In the genomic region with DNA sequence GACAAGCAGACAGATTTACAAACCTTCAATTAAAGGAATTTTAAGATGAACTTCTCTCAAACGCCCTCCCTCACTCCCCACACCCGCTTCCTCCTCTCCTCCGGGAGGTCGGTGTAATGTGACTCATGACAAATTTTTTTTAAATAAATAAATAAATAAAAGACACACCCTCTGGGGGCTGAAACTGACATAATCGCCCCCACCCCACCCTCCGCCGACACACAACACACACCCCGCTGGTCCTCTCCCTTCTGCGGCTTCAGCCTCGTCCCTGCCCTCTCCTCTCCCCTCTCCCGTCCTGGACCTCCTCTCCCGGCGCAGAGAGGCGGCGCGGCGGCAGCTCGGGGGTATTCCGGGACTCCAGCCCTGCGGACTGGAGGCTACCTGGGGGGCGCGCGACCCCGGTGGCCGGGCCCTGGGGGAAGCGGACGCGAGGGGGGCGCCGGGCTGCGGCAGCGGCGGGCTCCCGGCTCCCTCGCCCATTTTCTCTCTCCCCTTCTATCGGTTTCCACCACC, we compare ENCODE assay signal across 1 cellular context.
TF ChIP-seq lines count a peak whose summit lies in the region.

No MANE protein-coding gene starts in this region.

TF ChIP-seq in HepG2, 621 proteins besides CTCF, POLR2A, EP300 and RAD21 (continued from another document):
- TF ChIP-seq, protein P1, sequence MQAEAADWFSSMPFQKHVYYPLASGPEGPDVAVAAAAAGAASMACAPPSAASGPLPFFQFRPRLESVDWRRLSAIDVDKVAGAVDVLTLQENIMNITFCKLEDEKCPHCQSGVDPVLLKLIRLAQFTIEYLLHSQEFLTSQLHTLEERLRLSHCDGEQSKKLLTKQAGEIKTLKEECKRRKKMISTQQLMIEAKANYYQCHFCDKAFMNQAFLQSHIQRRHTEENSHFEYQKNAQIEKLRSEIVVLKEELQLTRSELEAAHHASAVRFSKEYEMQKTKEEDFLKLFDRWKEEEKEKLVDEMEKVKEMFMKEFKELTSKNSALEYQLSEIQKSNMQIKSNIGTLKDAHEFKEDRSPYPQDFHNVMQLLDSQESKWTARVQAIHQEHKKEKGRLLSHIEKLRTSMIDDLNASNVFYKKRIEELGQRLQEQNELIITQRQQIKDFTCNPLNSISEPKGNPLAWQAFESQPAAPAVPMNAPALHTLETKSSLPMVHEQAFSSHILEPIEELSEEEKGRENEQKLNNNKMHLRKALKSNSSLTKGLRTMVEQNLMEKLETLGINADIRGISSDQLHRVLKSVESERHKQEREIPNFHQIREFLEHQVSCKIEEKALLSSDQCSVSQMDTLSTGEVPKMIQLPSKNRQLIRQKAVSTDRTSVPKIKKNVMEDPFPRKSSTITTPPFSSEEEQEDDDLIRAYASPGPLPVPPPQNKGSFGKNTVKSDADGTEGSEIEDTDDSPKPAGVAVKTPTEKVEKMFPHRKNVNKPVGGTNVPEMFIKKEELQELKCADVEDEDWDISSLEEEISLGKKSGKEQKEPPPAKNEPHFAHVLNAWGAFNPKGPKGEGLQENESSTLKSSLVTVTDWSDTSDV (CRISPR knock-in tag; IDR thresholded peaks at IDR 0.05), result no peak
- no peak for TF ChIP-seq SALL1 (CRISPR knock-in tag; IDR thresholded peaks at IDR 0.05)
- TF ChIP-seq, protein P2, sequence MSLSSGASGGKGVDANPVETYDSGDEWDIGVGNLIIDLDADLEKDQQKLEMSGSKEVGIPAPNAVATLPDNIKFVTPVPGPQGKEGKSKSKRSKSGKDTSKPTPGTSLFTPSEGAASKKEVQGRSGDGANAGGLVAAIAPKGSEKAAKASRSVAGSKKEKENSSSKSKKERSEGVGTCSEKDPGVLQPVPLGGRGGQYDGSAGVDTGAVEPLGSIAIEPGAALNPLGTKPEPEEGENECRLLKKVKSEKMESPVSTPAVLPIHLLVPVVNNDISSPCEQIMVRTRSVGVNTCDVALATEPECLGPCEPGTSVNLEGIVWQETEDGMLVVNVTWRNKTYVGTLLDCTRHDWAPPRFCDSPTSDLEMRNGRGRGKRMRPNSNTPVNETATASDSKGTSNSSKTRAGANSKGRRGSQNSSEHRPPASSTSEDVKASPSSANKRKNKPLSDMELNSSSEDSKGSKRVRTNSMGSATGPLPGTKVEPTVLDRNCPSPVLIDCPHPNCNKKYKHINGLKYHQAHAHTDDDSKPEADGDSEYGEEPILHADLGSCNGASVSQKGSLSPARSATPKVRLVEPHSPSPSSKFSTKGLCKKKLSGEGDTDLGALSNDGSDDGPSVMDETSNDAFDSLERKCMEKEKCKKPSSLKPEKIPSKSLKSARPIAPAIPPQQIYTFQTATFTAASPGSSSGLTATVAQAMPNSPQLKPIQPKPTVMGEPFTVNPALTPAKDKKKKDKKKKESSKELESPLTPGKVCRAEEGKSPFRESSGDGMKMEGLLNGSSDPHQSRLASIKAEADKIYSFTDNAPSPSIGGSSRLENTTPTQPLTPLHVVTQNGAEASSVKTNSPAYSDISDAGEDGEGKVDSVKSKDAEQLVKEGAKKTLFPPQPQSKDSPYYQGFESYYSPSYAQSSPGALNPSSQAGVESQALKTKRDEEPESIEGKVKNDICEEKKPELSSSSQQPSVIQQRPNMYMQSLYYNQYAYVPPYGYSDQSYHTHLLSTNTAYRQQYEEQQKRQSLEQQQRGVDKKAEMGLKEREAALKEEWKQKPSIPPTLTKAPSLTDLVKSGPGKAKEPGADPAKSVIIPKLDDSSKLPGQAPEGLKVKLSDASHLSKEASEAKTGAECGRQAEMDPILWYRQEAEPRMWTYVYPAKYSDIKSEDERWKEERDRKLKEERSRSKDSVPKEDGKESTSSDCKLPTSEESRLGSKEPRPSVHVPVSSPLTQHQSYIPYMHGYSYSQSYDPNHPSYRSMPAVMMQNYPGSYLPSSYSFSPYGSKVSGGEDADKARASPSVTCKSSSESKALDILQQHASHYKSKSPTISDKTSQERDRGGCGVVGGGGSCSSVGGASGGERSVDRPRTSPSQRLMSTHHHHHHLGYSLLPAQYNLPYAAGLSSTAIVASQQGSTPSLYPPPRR (CRISPR knock-in tag; IDR thresholded peaks at IDR 0.05; ENCODE audit: borderline replicate concordance), result no peak
- no peak for TF ChIP-seq ASH2L (IDR thresholded peaks at IDR 0.05; ENCODE audit: insufficient read length, low read depth, low read length)
- peak; percentile 10 for TF ChIP-seq MED8 (CRISPR knock-in tag; IDR thresholded peaks at IDR 0.05; ENCODE audit: insufficient replicate concordance)
- 0 out of 2 replicates have a peak, but pooled peaks have one; percentile 30 for TF ChIP-seq ZNF431 (CRISPR knock-in tag; IDR thresholded peaks at IDR 0.05; ENCODE audit: borderline replicate concordance, low read depth)
- TF ChIP-seq, protein P3, sequence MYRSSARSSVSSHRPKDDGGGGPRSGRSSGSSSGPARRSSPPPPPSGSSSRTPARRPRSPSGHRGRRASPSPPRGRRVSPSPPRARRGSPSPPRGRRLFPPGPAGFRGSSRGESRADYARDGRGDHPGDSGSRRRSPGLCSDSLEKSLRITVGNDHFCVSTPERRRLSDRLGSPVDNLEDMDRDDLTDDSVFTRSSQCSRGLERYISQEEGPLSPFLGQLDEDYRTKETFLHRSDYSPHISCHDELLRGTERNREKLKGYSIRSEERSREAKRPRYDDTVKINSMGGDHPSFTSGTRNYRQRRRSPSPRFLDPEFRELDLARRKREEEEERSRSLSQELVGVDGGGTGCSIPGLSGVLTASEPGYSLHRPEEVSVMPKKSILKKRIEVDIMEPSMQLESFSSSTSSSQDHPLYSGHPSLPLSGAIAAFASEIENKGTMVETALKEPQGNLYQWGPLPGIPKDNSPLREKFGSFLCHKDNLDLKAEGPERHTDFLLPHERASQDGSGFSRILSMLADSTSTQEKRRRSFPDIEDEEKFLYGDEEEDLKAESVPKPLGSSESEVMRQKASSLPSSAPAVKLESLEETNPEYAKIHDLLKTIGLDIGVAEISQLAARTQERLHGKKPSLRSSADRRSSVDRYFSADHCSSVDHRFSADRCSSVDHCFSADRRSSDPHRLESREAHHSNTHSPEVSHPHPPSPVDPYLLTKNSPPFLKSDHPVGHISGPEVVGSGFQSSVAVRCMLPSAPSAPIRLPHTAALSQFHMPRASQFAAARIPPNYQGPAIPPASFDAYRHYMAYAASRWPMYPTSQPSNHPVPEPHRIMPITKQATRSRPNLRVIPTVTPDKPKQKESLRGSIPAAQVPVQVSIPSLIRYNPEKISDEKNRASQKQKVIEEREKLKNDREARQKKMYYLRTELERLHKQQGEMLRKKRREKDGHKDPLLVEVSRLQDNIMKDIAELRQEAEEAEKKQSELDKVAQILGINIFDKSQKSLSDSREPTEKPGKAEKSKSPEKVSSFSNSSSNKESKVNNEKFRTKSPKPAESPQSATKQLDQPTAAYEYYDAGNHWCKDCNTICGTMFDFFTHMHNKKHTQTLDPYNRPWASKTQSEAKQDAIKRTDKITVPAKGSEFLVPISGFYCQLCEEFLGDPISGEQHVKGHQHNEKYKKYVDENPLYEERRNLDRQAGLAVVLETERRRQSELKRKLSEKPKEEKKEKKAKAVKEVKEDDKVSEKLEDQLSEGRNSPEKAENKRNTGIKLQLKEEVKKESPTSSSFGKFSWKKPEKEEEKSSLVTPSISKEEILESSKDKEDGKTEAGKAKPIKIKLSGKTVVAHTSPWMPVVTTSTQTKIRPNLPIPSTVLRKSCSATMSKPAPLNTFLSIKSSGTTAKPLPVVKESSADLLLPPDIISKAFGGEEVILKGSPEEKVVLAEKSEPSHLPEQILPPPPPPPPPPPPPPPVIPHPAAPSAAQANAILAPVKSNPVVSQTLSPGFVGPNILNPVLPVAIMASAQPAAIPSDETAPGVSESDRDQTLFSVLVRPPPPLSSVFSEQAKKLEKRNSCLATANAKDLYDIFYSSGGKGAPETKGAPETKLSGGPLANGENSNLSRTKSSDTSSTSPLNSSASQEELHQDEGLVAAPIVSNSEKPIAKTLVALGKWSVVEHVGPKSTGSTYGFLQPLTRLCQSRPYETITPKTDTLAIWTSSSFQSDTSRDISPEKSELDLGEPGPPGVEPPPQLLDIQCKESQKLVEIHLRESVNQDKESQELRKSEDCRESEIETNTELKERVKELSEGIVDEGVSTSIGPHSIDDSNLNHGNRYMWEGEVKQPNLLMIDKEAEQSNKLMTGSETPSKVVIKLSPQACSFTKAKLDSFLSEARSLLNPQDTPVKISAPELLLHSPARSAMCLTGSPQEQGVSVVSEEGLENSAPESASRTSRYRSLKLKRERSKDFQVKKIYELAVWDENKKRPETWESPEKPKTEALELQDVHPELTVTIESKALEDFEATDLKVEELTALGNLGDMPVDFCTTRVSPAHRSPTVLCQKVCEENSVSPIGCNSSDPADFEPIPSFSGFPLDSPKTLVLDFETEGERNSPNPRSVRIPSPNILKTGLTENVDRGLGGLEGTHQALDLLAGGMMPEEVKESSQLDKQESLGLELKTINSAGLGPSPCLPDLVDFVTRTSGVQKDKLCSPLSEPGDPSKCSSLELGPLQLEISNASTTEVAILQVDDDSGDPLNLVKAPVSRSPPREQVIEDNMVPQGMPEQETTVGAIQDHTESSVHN (CRISPR knock-in tag; IDR thresholded peaks at IDR 0.05), result no peak
- TF ChIP-seq ZNF496 (CRISPR knock-in tag; IDR thresholded peaks at IDR 0.05; ENCODE audit: insufficient replicate concordance), result no peak
- TF ChIP-seq TEAD2 (CRISPR knock-in tag; IDR thresholded peaks at IDR 0.05), result no peak
- TF ChIP-seq, protein P4, sequence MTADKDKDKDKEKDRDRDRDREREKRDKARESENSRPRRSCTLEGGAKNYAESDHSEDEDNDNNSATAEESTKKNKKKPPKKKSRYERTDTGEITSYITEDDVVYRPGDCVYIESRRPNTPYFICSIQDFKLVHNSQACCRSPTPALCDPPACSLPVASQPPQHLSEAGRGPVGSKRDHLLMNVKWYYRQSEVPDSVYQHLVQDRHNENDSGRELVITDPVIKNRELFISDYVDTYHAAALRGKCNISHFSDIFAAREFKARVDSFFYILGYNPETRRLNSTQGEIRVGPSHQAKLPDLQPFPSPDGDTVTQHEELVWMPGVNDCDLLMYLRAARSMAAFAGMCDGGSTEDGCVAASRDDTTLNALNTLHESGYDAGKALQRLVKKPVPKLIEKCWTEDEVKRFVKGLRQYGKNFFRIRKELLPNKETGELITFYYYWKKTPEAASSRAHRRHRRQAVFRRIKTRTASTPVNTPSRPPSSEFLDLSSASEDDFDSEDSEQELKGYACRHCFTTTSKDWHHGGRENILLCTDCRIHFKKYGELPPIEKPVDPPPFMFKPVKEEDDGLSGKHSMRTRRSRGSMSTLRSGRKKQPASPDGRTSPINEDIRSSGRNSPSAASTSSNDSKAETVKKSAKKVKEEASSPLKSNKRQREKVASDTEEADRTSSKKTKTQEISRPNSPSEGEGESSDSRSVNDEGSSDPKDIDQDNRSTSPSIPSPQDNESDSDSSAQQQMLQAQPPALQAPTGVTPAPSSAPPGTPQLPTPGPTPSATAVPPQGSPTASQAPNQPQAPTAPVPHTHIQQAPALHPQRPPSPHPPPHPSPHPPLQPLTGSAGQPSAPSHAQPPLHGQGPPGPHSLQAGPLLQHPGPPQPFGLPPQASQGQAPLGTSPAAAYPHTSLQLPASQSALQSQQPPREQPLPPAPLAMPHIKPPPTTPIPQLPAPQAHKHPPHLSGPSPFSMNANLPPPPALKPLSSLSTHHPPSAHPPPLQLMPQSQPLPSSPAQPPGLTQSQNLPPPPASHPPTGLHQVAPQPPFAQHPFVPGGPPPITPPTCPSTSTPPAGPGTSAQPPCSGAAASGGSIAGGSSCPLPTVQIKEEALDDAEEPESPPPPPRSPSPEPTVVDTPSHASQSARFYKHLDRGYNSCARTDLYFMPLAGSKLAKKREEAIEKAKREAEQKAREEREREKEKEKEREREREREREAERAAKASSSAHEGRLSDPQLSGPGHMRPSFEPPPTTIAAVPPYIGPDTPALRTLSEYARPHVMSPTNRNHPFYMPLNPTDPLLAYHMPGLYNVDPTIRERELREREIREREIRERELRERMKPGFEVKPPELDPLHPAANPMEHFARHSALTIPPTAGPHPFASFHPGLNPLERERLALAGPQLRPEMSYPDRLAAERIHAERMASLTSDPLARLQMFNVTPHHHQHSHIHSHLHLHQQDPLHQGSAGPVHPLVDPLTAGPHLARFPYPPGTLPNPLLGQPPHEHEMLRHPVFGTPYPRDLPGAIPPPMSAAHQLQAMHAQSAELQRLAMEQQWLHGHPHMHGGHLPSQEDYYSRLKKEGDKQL (CRISPR knock-in tag; IDR thresholded peaks at IDR 0.05; ENCODE audit: low read depth), result no peak
- TF ChIP-seq HNRNPK (IDR thresholded peaks at IDR 0.05; ENCODE audit: low read depth, low read length, poor library complexity, severe bottlenecking), result peak; percentile 87
- no peak for TF ChIP-seq ZNF546 (CRISPR knock-in tag; conservative IDR thresholded peaks at IDR 0.05)
- TF ChIP-seq ZNF652 (CRISPR knock-in tag; IDR thresholded peaks at IDR 0.05; ENCODE audit: borderline replicate concordance, low read depth), result no peak
